1 cellular context compared by ENCODE assay signal in the genomic region with DNA sequence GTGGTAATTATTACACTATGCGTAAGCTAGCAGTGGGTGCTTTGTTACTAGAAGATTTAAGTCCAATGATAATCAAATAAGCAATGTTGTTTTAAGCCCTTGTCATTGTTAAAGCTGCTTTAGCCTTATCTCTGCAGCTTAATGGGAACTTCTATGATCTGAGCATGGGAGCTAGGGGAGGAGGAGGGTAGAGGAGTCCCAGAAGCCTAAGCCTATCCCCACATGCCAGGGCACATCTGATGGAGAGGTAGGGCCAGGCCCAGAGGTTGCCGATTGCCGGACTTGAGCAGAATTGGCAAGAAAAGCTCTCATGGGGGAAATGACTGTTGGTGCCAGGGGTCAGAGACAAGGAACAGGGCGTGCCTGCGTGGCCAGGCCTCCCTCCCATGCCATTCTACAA.
TF ChIP-seq lines count a peak whose summit lies in the region.

No MANE protein-coding gene starts in this region.

TF ChIP-seq in HCT116, 20 proteins besides CTCF, POLR2A, EP300 and RAD21 (continued from another document):
- TF ChIP-seq, protein P1, sequence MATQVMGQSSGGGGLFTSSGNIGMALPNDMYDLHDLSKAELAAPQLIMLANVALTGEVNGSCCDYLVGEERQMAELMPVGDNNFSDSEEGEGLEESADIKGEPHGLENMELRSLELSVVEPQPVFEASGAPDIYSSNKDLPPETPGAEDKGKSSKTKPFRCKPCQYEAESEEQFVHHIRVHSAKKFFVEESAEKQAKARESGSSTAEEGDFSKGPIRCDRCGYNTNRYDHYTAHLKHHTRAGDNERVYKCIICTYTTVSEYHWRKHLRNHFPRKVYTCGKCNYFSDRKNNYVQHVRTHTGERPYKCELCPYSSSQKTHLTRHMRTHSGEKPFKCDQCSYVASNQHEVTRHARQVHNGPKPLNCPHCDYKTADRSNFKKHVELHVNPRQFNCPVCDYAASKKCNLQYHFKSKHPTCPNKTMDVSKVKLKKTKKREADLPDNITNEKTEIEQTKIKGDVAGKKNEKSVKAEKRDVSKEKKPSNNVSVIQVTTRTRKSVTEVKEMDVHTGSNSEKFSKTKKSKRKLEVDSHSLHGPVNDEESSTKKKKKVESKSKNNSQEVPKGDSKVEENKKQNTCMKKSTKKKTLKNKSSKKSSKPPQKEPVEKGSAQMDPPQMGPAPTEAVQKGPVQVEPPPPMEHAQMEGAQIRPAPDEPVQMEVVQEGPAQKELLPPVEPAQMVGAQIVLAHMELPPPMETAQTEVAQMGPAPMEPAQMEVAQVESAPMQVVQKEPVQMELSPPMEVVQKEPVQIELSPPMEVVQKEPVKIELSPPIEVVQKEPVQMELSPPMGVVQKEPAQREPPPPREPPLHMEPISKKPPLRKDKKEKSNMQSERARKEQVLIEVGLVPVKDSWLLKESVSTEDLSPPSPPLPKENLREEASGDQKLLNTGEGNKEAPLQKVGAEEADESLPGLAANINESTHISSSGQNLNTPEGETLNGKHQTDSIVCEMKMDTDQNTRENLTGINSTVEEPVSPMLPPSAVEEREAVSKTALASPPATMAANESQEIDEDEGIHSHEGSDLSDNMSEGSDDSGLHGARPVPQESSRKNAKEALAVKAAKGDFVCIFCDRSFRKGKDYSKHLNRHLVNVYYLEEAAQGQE (IDR thresholded peaks at IDR 0.05; ENCODE audit: low read depth): no peak
- no peak for TF ChIP-seq ZFX (IDR thresholded peaks at IDR 0.05)
TF ChIP-seq in HCT116: peak in this region for 0.
